8 cellular contexts compared by ENCODE assay signal in genomic region chr19:29717051-29717450, GRCh38.
"Had no signal": no experiment of that assay in that cellular context is flagged by ENCODE, and none has a peak within 500 bp of the region (broad histone marks: within the 10 kb centered on the region; RNA-seq: fewer than 3 reads in every experiment).

No MANE protein-coding gene starts in this region.

- H3K9me3 ChIP-seq: left lung, pancreas, tibial artery, uterus had no signal

- H3K36me3 ChIP-seq: left lung, pancreas, uterus had no signal

- H3K27me3 Mint-ChIP-seq: activated CD8-positive, alpha-beta T cell treated with anti-CD3 and anti-CD28 coated beads for 36 hours; naive thymus-derived CD8-positive, alpha-beta T cell had no signal

- H3K27me3 ChIP-seq: pancreas, tibial artery, uterus had no signal

- H3K9me3 Mint-ChIP-seq: activated CD8-positive, alpha-beta T cell treated with anti-CD3 and anti-CD28 coated beads for 36 hours; naive thymus-derived CD8-positive, alpha-beta T cell had no signal

- FAIRE-seq: astrocyte, islet of Langerhans, pancreas had no signal
